Comparison of ENCODE assay signal across 1 cellular context in the genomic region with DNA sequence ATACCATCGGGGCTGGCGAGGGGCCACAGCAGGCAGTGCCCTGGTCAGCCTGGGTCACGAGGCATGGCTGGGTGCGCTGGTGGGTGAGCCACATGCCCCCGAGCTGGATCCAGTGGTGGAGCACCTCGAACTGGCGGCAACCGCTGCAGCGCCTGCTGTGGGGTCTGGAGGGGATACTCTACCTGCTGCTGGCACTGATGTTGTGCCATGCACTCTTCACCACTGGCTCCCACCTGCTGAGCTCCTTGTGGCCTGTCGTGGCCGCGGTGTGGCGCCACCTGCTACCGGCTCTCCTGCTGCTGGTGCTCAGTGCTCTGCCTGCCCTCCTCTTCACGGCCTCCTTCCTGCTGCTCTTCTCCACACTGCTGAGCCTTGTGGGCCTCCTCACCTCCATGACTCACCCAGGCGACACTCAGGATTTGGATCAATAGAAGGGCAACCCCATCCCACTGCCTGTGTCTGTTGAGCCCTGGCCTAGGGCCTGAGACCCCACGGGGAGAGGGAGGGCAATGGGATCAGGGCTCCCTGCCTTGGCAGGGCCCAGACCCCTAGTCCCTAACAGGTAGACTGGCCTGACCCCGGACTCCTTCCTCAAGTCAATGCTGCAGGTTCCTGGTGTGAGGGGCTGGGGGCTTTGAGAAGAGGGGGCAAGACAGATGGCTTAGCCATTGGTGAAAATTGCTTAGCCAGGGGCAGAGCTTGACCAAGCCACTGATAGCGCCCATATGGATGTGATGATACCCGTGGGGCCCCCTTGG.
TF ChIP-seq lines count a peak whose summit lies in the region.

No MANE protein-coding gene starts in this region.

TF ChIP-seq in IMR-90, 13 proteins besides CTCF, POLR2A, EP300 and RAD21:
- TF ChIP-seq NFE2L2 (IDR thresholded peaks at IDR 0.05; ENCODE audit: low read depth, low read length), result no peak
- TF ChIP-seq BHLHE40 (IDR thresholded peaks at IDR 0.05; ENCODE audit: low read depth, low read length), result no peak
- TF ChIP-seq MAFK (IDR thresholded peaks at IDR 0.05; ENCODE audit: low read depth, low read length), result no peak
- TF ChIP-seq CHD1 (IDR thresholded peaks at IDR 0.05; ENCODE audit: low read depth, low read length), result no peak
- TF ChIP-seq RCOR1 (IDR thresholded peaks at IDR 0.05; ENCODE audit: insufficient replicate concordance, low read length), result no peak
- TF ChIP-seq CEBPB (IDR thresholded peaks at IDR 0.05; ENCODE audit: low read depth, low read length), result no peak
- TF ChIP-seq USF2 (IDR thresholded peaks at IDR 0.05; ENCODE audit: low read depth, low read length), result no peak
- no peak for TF ChIP-seq FOS (IDR thresholded peaks at IDR 0.05; ENCODE audit: low read depth, low read length)
- no peak for TF ChIP-seq MAZ (IDR thresholded peaks at IDR 0.05; ENCODE audit: borderline replicate concordance, low read depth, low read length)
- no peak for TF ChIP-seq ELK1 (IDR thresholded peaks at IDR 0.05; ENCODE audit: borderline replicate concordance, low read depth, low read length)
